ENCODE assay signal across 1 cellular context in the genomic region with DNA sequence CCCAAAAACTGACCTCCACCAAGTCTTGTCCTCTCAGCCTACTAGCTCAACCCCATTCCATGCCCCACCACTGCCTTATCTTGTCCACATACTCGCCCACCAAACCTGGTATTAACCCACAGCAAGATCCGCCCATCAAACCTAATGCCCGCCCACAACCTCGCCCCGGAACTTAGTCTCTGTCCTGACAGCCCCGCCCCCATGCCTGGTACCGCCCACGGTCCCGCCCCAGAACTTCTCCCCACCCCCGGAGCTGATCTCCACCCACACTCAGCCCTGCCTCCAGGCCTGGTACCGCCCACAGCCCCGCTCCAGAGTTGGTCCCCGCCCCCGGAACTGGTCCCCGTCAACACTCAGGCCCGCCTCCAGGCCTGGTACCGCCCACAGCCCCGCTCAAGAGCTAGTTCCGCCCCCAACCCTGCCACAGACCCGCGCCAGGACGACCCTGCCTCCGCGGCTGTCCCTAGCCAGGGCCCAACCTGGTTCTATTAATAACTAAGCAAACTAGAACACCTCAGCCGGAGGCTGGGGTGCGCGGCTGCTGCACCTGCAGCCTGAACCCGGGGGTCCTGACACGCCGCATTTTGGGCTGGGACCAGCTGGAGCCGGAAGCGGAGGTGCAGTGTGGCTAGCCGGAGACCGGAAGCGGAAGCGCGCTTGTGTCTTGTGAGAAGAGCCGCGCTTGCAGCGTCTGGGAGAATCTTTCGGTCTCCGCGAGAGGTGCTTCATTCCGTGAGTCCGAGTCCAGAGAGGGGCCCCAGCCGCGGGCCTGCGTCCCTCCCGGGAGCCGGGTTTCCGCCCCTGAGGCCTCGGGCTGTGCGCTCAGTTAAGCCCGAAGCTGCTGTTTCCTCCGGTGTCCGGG.
A peak's percentile ranks its signal among the peaks of the same experiment; 100 is the strongest.
TF ChIP-seq lines count a peak whose summit lies in the region.

Gene ZNF557, plus strand, starts transcription at position 662 of the 862 bp plus-strand sequence. CDS start 5,372 bp downstream, outside the sequence.

TF ChIP-seq in GM12878, 131 proteins besides CTCF, POLR2A, EP300 and RAD21 (continued from another document and continues in another):
- TF ChIP-seq, protein P1, sequence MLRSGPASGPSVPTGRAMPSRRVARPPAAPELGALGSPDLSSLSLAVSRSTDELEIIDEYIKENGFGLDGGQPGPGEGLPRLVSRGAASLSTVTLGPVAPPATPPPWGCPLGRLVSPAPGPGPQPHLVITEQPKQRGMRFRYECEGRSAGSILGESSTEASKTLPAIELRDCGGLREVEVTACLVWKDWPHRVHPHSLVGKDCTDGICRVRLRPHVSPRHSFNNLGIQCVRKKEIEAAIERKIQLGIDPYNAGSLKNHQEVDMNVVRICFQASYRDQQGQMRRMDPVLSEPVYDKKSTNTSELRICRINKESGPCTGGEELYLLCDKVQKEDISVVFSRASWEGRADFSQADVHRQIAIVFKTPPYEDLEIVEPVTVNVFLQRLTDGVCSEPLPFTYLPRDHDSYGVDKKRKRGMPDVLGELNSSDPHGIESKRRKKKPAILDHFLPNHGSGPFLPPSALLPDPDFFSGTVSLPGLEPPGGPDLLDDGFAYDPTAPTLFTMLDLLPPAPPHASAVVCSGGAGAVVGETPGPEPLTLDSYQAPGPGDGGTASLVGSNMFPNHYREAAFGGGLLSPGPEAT (IDR thresholded peaks at IDR 0.05; ENCODE audit: low read depth), result peak; percentile 54; the same call in 1 of the 2 replicates
- TF ChIP-seq PAX5 (IDR thresholded peaks at IDR 0.05; ENCODE audit: borderline replicate concordance, low read depth, low read length) (no peak), RUNX3 (IDR thresholded peaks at IDR 0.05; ENCODE audit: low read length) (peak; percentile 68), JUND (IDR thresholded peaks at IDR 0.05; ENCODE audit: low read depth, low read length) (no peak), CREM (IDR thresholded peaks at IDR 0.05; ENCODE audit: low read depth) (peak; percentile 11; the same call in 1 of the 2 replicates), CHD2 (IDR thresholded peaks at IDR 0.05; ENCODE audit: borderline replicate concordance, low read depth, low read length) (peak; percentile 61; the same call in 1 of the 2 replicates), SRF (IDR thresholded peaks at IDR 0.05; ENCODE audit: low read depth in 2 of 2, low read length in 2 of 2) (peak; percentile 14 to 50; a peak in 1 of 4 replicates), SMARCA5 (IDR thresholded peaks at IDR 0.05) (no peak), SMAD5 (IDR thresholded peaks at IDR 0.05; ENCODE audit: low read depth) (peak; percentile 86; the same call in 1 of the 2 replicates), ZNF687 (IDR thresholded peaks at IDR 0.05) (peak; percentile 51), IKZF2 (IDR thresholded peaks at IDR 0.05) (no peak; a peak in 1 of 4 replicates), USF2 (IDR thresholded peaks at IDR 0.05; ENCODE audit: borderline replicate concordance, low read depth, low read length) (no peak), ZNF622 (IDR thresholded peaks at IDR 0.05) (no peak), IKZF1 (conservative IDR thresholded peaks at IDR 0.05) (peak; percentile 70), BHLHE40 (IDR thresholded peaks at IDR 0.05; ENCODE audit: borderline replicate concordance in 1 of 2, low read depth in 2 of 2, low read length in 1 of 2) (peak in 1 of 2 experiments; percentile 50; a peak in 1 of 4 replicates), MXI1 (IDR thresholded peaks at IDR 0.05; ENCODE audit: low read depth, low read length) (peak; percentile 56), E2F8 (IDR thresholded peaks at IDR 0.05; ENCODE audit: low read depth, partially characterized antibody) (peak; percentile 85), CREB1 (IDR thresholded peaks at IDR 0.05; ENCODE audit: low read depth) (0 out of 2 replicates have a peak, but pooled peaks have one; percentile 38), CUX1 (IDR thresholded peaks at IDR 0.05; ENCODE audit: insufficient replicate concordance, low read depth, low read length) (no peak), ZNF217 (IDR thresholded peaks at IDR 0.05) (no peak), TCF12 (IDR thresholded peaks at IDR 0.05; ENCODE audit: low read depth, low read length) (peak; percentile 12; the same call in 1 of the 2 replicates), GATAD2B (conservative IDR thresholded peaks at IDR 0.05; ENCODE audit: low read depth) (peak; percentile 87)
- TF ChIP-seq, protein P2, sequence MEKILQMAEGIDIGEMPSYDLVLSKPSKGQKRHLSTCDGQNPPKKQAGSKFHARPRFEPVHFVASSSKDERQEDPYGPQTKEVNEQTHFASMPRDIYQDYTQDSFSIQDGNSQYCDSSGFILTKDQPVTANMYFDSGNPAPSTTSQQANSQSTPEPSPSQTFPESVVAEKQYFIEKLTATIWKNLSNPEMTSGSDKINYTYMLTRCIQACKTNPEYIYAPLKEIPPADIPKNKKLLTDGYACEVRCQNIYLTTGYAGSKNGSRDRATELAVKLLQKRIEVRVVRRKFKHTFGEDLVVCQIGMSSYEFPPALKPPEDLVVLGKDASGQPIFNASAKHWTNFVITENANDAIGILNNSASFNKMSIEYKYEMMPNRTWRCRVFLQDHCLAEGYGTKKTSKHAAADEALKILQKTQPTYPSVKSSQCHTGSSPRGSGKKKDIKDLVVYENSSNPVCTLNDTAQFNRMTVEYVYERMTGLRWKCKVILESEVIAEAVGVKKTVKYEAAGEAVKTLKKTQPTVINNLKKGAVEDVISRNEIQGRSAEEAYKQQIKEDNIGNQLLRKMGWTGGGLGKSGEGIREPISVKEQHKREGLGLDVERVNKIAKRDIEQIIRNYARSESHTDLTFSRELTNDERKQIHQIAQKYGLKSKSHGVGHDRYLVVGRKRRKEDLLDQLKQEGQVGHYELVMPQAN (conservative IDR thresholded peaks at IDR 0.05), result peak; percentile 94
- TF ChIP-seq, protein P3, sequence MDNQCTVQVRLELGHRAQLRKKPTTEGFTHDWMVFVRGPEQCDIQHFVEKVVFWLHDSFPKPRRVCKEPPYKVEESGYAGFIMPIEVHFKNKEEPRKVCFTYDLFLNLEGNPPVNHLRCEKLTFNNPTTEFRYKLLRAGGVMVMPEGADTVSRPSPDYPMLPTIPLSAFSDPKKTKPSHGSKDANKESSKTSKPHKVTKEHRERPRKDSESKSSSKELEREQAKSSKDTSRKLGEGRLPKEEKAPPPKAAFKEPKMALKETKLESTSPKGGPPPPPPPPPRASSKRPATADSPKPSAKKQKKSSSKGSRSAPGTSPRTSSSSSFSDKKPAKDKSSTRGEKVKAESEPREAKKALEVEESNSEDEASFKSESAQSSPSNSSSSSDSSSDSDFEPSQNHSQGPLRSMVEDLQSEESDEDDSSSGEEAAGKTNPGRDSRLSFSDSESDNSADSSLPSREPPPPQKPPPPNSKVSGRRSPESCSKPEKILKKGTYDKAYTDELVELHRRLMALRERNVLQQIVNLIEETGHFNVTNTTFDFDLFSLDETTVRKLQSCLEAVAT (IDR thresholded peaks at IDR 0.05), result no peak
- TF ChIP-seq, protein P4, sequence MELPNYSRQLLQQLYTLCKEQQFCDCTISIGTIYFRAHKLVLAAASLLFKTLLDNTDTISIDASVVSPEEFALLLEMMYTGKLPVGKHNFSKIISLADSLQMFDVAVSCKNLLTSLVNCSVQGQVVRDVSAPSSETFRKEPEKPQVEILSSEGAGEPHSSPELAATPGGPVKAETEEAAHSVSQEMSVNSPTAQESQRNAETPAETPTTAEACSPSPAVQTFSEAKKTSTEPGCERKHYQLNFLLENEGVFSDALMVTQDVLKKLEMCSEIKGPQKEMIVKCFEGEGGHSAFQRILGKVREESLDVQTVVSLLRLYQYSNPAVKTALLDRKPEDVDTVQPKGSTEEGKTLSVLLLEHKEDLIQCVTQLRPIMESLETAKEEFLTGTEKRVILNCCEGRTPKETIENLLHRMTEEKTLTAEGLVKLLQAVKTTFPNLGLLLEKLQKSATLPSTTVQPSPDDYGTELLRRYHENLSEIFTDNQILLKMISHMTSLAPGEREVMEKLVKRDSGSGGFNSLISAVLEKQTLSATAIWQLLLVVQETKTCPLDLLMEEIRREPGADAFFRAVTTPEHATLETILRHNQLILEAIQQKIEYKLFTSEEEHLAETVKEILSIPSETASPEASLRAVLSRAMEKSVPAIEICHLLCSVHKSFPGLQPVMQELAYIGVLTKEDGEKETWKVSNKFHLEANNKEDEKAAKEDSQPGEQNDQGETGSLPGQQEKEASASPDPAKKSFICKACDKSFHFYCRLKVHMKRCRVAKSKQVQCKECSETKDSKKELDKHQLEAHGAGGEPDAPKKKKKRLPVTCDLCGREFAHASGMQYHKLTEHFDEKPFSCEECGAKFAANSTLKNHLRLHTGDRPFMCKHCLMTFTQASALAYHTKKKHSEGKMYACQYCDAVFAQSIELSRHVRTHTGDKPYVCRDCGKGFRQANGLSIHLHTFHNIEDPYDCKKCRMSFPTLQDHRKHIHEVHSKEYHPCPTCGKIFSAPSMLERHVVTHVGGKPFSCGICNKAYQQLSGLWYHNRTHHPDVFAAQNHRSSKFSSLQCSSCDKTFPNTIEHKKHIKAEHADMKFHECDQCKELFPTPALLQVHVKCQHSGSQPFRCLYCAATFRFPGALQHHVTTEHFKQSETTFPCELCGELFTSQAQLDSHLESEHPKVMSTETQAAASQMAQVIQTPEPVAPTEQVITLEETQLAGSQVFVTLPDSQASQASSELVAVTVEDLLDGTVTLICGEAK (IDR thresholded peaks at IDR 0.05; ENCODE audit: borderline replicate concordance), result peak; percentile 95
